Comparison of ENCODE assay signal across 7 cellular contexts in genomic region chr5:34657550-34657921, GRCh38. TPM values are rescaled to one million over a fixed set of nuclear protein-coding genes. Genes with fewer than 3 reads are reported as not detected.
A peak's percentile ranks its signal among the peaks of the same experiment; 100 is the strongest.
DNase-seq lines count a peak whose midpoint lies in the region; ATAC-seq and TF ChIP-seq lines count a peak whose summit lies in the region.

No MANE protein-coding gene starts in this region.

- peaks cover 57% of the 10 kb centered on the region for H3K79me2 ChIP-seq in GM23338 (replicated peaks; ENCODE audit: insufficient read depth)

- H3F3A ChIP-seq in GM23338 (replicated peaks; ENCODE audit: low read depth): peaks cover 4% of the 10 kb centered on the region

- POLR2A ChIA-PET in RWPE1 (lab: Yijun Ruan, JAX; ENCODE audit: low non-redundant PET): no interaction called here
- POLR2A ChIA-PET in naive thymus-derived CD8-positive, alpha-beta T cell (lab: Charles Lee): no interaction called here

- ATAC-seq in GM23338: peak; percentile 14
- no peak for ATAC-seq in naive thymus-derived CD8-positive, alpha-beta T cell
- no peak for ATAC-seq in HG03571 (IDR thresholded peaks at IDR 0.05; ENCODE audit: unreplicated experiment)

- peaks cover 4% of the 10 kb centered on the region; the same call in 1 of the 2 replicates for H3K36me3 ChIP-seq in GM23338 (ENCODE audit: insufficient read depth)

- H3K4me1 Mint-ChIP-seq in GM23338: peaks cover 41% of the 10 kb centered on the region
- H3K4me1 Mint-ChIP-seq in naive thymus-derived CD8-positive, alpha-beta T cell: peaks cover 18 to 28% (median 22%) of the 10 kb centered on the region in 4 donors

- DNase-seq in GM23338 (ENCODE audit: low spot score) (peak; percentile 67), RWPE1 (ENCODE audit: low spot score) (peak; percentile 43), epithelial cell of prostate (ENCODE audit: low read depth, low spot score) (no peak), middle frontal gyrus (ENCODE audit: extremely low spot score, low spot score) (no peak), GOT3 (lab: John Stamatoyannopoulos, UW) (no peak)
- no peak for DNase-seq in naive thymus-derived CD8-positive, alpha-beta T cell

- CTCF ChIA-PET in RWPE1 (lab: Yijun Ruan, JAX): no interaction called here

- no peak for TF ChIP-seq CTCF in GM23338 (conservative IDR thresholded peaks at IDR 0.05; ENCODE audit: low read depth in 2 of 2)
- TF ChIP-seq CTCF in RWPE1 (conservative IDR thresholded peaks at IDR 0.05; ENCODE audit: low read depth): no peak

- H3K27ac ChIP-seq in GM23338 (ENCODE audit: low read depth): peak overlapping the region; percentile 93; the same call in 1 of the 2 replicates
- H3K27ac ChIP-seq in RWPE1: peak overlapping the region; percentile 87
- H3K27ac ChIP-seq in epithelial cell of prostate: peak overlapping the region; percentile 90

- no peaks in the 10 kb centered on the region; the same call in 2 of the 3 replicates for H3K9me3 Mint-ChIP-seq in GM23338
- peaks cover 0 to 8% (median 0%) of the 10 kb centered on the region in 9 donors for H3K9me3 Mint-ChIP-seq in naive thymus-derived CD8-positive, alpha-beta T cell

- H3K27ac Mint-ChIP-seq in GM23338: peak overlapping the region; percentile 47; the same call in 1 of the 2 replicates
- H3K27ac Mint-ChIP-seq in naive thymus-derived CD8-positive, alpha-beta T cell: peak overlapping the region in 4 of 10 donors; percentile 3 to 61 (median 22)

- H4K20me1 ChIP-seq in GM23338 (replicated peaks; ENCODE audit: insufficient read depth): peaks cover 40% of the 10 kb centered on the region

- peaks cover 53% of the 10 kb centered on the region for H3K4me1 ChIP-seq in GM23338 (ENCODE audit: insufficient read depth)

- peaks cover 4% of the 10 kb centered on the region for H3K27me3 Mint-ChIP-seq in GM23338 (ENCODE audit: insufficient read depth, low read depth, poor library complexity)
- H3K27me3 Mint-ChIP-seq in naive thymus-derived CD8-positive, alpha-beta T cell: peaks cover 20 to 64% (median 40%) of the 10 kb centered on the region in 5 donors

- H3K4me2 ChIP-seq in GM23338: peak overlapping the region; percentile 88

- peak overlapping the region; percentile 90 for H3K4me3 Mint-ChIP-seq in GM23338
- H3K4me3 Mint-ChIP-seq in naive thymus-derived CD8-positive, alpha-beta T cell: peak overlapping the region; percentile 62 to 96 (median 77)

- peaks cover 20% of the 10 kb centered on the region for H3K36me3 Mint-ChIP-seq in GM23338 (ENCODE audit: low read depth)
- H3K36me3 Mint-ChIP-seq in naive thymus-derived CD8-positive, alpha-beta T cell: peaks cover 2 to 8% (median 3%) of the 10 kb centered on the region in 3 donors

- H3K4me3 ChIP-seq in GM23338: peak overlapping the region; percentile 91

- H3K9me2 ChIP-seq in GM23338 (ENCODE audit: insufficient read depth): no peaks in the 10 kb centered on the region

- H2AFZ ChIP-seq in GM23338: no peak overlapping the region

- H3K27me3 ChIP-seq in GM23338 (ENCODE audit: insufficient read depth): no peaks in the 10 kb centered on the region

TF ChIP-seq in GM23338, 12 proteins besides CTCF, POLR2A, EP300 and RAD21:
- no peak for TF ChIP-seq JUNB (IDR thresholded peaks at IDR 0.05; ENCODE audit: unreplicated experiment)
- TF ChIP-seq NANOG (IDR thresholded peaks at IDR 0.05; ENCODE audit: borderline replicate concordance): no peak
- TF ChIP-seq EZH2 (IDR thresholded peaks at IDR 0.05; ENCODE audit: low read depth, unreplicated experiment): no peak
- TF ChIP-seq ETS1 (IDR thresholded peaks at IDR 0.05): no peak
- TF ChIP-seq CREB1 (CRISPR knock-in tag; IDR thresholded peaks at IDR 0.05; ENCODE audit: low read depth): no peak
- no peak for TF ChIP-seq EZH2phosphoT487 (IDR thresholded peaks at IDR 0.05; ENCODE audit: unreplicated experiment)
- TF ChIP-seq ZNF114 (CRISPR knock-in tag; IDR thresholded peaks at IDR 0.05): no peak
TF ChIP-seq in GM23338: peak in this region for 0.

RNA-seq across cellular contexts. Expression of gene RAI14, which starts 1.4 kb away (rescaled TPM):
- total RNA-seq in GM23338 (2014; rRNA removed; shearing (Covaris generic)): 90.3 and 95.8 TPM in 2 replicates
- 46.7 and 58.8 TPM in 2 replicates for polyA plus RNA-seq in GM23338 (2016; fragmentation: Nextera tagmentation; extraction: Ambion mirVana)
- not detected for total RNA-seq in naive thymus-derived CD8-positive, alpha-beta T cell
- not detected for polyA plus RNA-seq in naive thymus-derived CD8-positive, alpha-beta T cell

Comparison
In these comparisons a context has a peak if more than half of its experiments do, and no peak if none do; other contexts are left out.
1. DNase-seq: peak in GM23338 (single experiment) and RWPE1 (single experiment); none in epithelial cell of prostate (single experiment), naive thymus-derived CD8-positive, alpha-beta T cell (0 of 10), middle frontal gyrus (single experiment) and GOT3 (single experiment).
2. RNA of gene RAI14, which starts 1.4 kb away (total RNA-seq): 90.3 to 95.8 TPM in GM23338; not detected in naive thymus-derived CD8-positive, alpha-beta T cell; every median in the first group is over 10 times any median in the second.
3. Peak in every context shown above with its lines, with median percentiles within 50 percentile points of each other: H3K27ac ChIP-seq.